Comparison of ENCODE assay signal across 26 cellular contexts in the genomic region with DNA sequence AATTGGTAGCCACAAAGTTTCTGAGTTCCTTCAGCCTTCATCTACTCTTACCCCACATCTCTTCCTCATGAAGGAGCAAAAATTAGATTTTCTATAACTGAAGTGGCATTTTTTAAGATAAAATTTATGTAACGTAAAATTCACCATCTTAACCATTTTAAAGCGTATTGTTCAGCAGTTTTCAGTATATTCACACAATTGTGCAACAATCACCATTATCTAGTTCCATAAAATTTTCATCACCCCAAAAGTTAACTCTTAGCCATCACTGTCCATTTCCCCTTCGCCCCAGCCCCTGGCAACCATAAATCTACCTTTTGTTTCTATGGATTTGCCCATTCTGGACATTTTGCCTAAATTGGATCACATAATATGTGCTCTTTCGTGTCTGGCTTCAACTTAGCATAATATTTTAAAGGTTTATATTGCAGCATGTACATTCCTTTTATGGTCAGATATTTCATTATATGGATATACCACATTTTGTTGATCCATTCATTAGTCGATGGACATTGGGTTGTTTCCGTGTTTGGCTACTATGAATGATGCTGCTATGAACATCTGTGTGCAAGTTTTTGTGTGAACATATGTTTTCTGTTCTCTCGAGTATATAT. TPM values are rescaled to one million over a fixed set of nuclear protein-coding genes. Genes with fewer than 3 reads are reported as not detected.
DNase-seq lines count a peak whose midpoint lies in the region; TF ChIP-seq lines count a peak whose summit lies in the region.
"Had no signal": no experiment of that assay in that cellular context is flagged by ENCODE, and none has a peak within 500 bp of the region (broad histone marks: within the 10 kb centered on the region; RNA-seq: fewer than 3 reads in every experiment).

No MANE protein-coding gene starts in this region.

- H3K4me1 ChIP-seq in Caco-2 (no peaks in the 10 kb centered on the region), A673 (ENCODE audit: insufficient read depth, low read length, poor library complexity, severe bottlenecking) (peaks cover 4% of the 10 kb centered on the region)
- H3K4me1 ChIP-seq: A549 had no signal

- CTCF ChIA-PET in Caco-2 (lab: Charles Lee), result no interaction called here
- CTCF ChIA-PET in A673 (lab: Charles Lee), result no interaction called here

- H3K4me3 Mint-ChIP-seq in Caco-2 (ENCODE audit: unreplicated experiment) (no peak overlapping the region), HFFc6 (peak overlapping the region; percentile 12; the same call in 1 of the 2 replicates), chondrocyte (ENCODE audit: unreplicated experiment) (no peak overlapping the region)
- H3K4me3 Mint-ChIP-seq: B cell; CD8-positive, alpha-beta T cell had no signal

- H3K36me3 Mint-ChIP-seq in Caco-2 (ENCODE audit: insufficient read depth, unreplicated experiment) (peaks cover 90% of the 10 kb centered on the region), HFFc6 (ENCODE audit: low read depth) (peaks cover 21% of the 10 kb centered on the region), chondrocyte (ENCODE audit: low read depth) (peaks cover 19% of the 10 kb centered on the region)

- POLR2A ChIA-PET in Caco-2 (lab: Charles Lee) (no interaction called here), A673 (lab: Charles Lee; ENCODE audit: low non-redundant PET) (no interaction called here)

- H3K27me3 Mint-ChIP-seq in Caco-2 (ENCODE audit: insufficient read depth, unreplicated experiment) (no peaks in the 10 kb centered on the region), HFFc6 (ENCODE audit: insufficient read depth) (peaks cover 36% of the 10 kb centered on the region), chondrocyte (ENCODE audit: low read depth) (no peaks in the 10 kb centered on the region)
- H3K27me3 Mint-ChIP-seq: B cell had no signal

- H3K27ac ChIP-seq in A673 (ENCODE audit: low read depth, low read length, poor library complexity, severe bottlenecking), result no peak overlapping the region
- H3K27ac ChIP-seq: A549, C4-2B had no signal

- H3K27ac Mint-ChIP-seq in Caco-2 (ENCODE audit: unreplicated experiment) (peak overlapping the region; percentile 47), HFFc6 (peak overlapping the region; percentile 20), chondrocyte (ENCODE audit: unreplicated experiment) (peak overlapping the region; percentile 56)
- H3K27ac Mint-ChIP-seq: B cell; CD8-positive, alpha-beta T cell had no signal

- no peaks in the 10 kb centered on the region; the same call in 1 of the 2 replicates for H3K36me3 ChIP-seq in Caco-2 (ENCODE audit: control insufficient read depth, insufficient read depth, low read length)
- H3K36me3 ChIP-seq in A673 (ENCODE audit: insufficient read depth, low read length, poor library complexity, severe bottlenecking), result peaks cover 17% of the 10 kb centered on the region

- TF ChIP-seq CTCF in Caco-2 (IDR thresholded peaks at IDR 0.05; ENCODE audit: insufficient read depth in 1 of 2, low read depth in 1 of 2, low read length in 1 of 2, severe bottlenecking in 1 of 2, unreplicated experiment in 1 of 2) (no peak), HFFc6 (IDR thresholded peaks at IDR 0.05) (no peak), chondrocyte (IDR thresholded peaks at IDR 0.05) (no peak), A673 (conservative IDR thresholded peaks at IDR 0.05; ENCODE audit: low read depth, low read length) (no peak)

- H3K9me3 ChIP-seq in Caco-2 (no peaks in the 10 kb centered on the region), A673 (ENCODE audit: low read depth, low read length, poor library complexity, severe bottlenecking) (no peaks in the 10 kb centered on the region)
- H3K9me3 ChIP-seq: A549, MG63, SK-N-SH had no signal

- H3K4me3 ChIP-seq in Caco-2 (ENCODE audit: low read depth, low read length) (no peak overlapping the region), A673 (ENCODE audit: low read depth, low read length, poor library complexity, severe bottlenecking) (no peak overlapping the region)
- H3K4me3 ChIP-seq: A549, MG63 had no signal

- H3K9me3 Mint-ChIP-seq in Caco-2 (ENCODE audit: unreplicated experiment) (no peaks in the 10 kb centered on the region), HFFc6 (peaks cover 4% of the 10 kb centered on the region; the same call in 1 of the 2 replicates), chondrocyte (ENCODE audit: low read depth) (no peaks in the 10 kb centered on the region)
- H3K9me3 Mint-ChIP-seq: CD8-positive, alpha-beta T cell had no signal

- no TSS peak for BruUV-seq in Caco-2 (replicated peaks; lab: Mats Ljungman, UMichigan)
- BruUV-seq in A673 (replicated peaks; lab: Mats Ljungman, UMichigan), result no TSS peak

- intact Hi-C loops in Caco-2 (cut with micrococcal nuclease; ENCODE audit: unreplicated experiment), result no loop called here
- intact Hi-C loops in A673 (cut with micrococcal nuclease; ENCODE audit: unreplicated experiment), result no loop called here

- H3K27me3 ChIP-seq in Caco-2 (replicated peaks; ENCODE audit: control insufficient read depth, insufficient read depth, low read length) (no peaks in the 10 kb centered on the region), A673 (replicated peaks; ENCODE audit: insufficient read depth, low read depth, low read length, poor library complexity) (no peaks in the 10 kb centered on the region)
- H3K27me3 ChIP-seq: MG63 had no signal

- H3K4me1 Mint-ChIP-seq in Caco-2 (ENCODE audit: low read depth, unreplicated experiment), result peaks cover 9% of the 10 kb centered on the region
- H3K4me1 Mint-ChIP-seq in HFFc6 (ENCODE audit: low read depth), result peaks cover 25% of the 10 kb centered on the region
- H3K4me1 Mint-ChIP-seq in chondrocyte (ENCODE audit: low read depth), result peaks cover 61% of the 10 kb centered on the region
- H3K4me1 Mint-ChIP-seq: B cell had no signal

- DNase-seq in Caco-2 (no peak), HFFc6 (no peak), chondrocyte (ENCODE audit: low spot score) (no peak), kidney tubule cell (ENCODE audit: low spot score) (peak; percentile 33), A673 (ENCODE audit: low spot score) (no peak), NCI-H2081 treated with DMSO at 0.1 percent for 48 hours (lab: John Stamatoyannopoulos, UW) (no peak)
- DNase-seq in stimulated activated CD4-positive, alpha-beta T cell treated with anti-CD3 and anti-CD28 coated beads, Interleukin-2, amount 100 ng/mL, for 48 hours, result no peak
- DNase-seq in activated CD8-positive, alpha-beta memory T cell treated with anti-CD3 and anti-CD28 coated beads, Interleukin-2, amount 50 U/mL, for 4 hours, result no peak
- DNase-seq: Calu3; CD8-positive, alpha-beta T cell; DMS79 treated with DMSO at 0.1 percent for 48 hours; GF-D8; H7; KBM-7; MG63; NCI-H1105 treated with DMSO at 0.1 percent for 48 hours; NCI-H146; NCI-H1930; NCI-H446; NCI-H524 treated with DMSO at 0.1 percent for 48 hours; NCI-H774; SIG-M5; SK-N-SH had no signal

RNA-seq across cellular contexts. Expression of gene ATIC, which starts 44.6 kb away (rescaled TPM):
- total RNA-seq in Caco-2 (2022) (318 and 325 TPM in 2 replicates), chondrocyte (77.0 to 109 TPM (median 77.7 TPM) in 3 replicates), A673 (2021) (328 and 333 TPM in 2 replicates)
- total RNA-seq in HFFc6 (2021; fragmentation: NEBNext Ultra II Directional; extraction: Animal tissue kit (Norgen Biotek cat#: 25700)), result 100 to 1,000 TPM; 137 to 156 (median 150) TPM
